ENCODE assay signal across 8 cellular contexts in genomic region chr5:178859625-178860521, GRCh38. TPM values are rescaled to one million over a fixed set of nuclear protein-coding genes. Genes with fewer than 3 reads are reported as not detected.
DNase-seq lines count a peak whose midpoint lies in the region; ATAC-seq and TF ChIP-seq lines count a peak whose summit lies in the region.

Gene ZNF354B, plus strand, starts transcription at chr5:178859953. Its CDS starts 1,095 bp downstream, at chr5:178861048.

- TF ChIP-seq CTCF in epithelial cell of proximal tubule (conservative IDR thresholded peaks at IDR 0.05; ENCODE audit: low read depth, low read length): peak; percentile 11

- no peaks in the 10 kb centered on the region for H3K27me3 ChIP-seq in HUES64 (ENCODE audit: insufficient read depth, low read length)

- peak; percentile 99 for ATAC-seq in GM21515 (IDR thresholded peaks at IDR 0.05; ENCODE audit: unreplicated experiment)

- no peaks in the 10 kb centered on the region for H3K9me3 ChIP-seq in HUES64 (ENCODE audit: insufficient read depth, low read depth, low read length)

- DNase-seq in DMS 273 (lab: John Stamatoyannopoulos, UW; ENCODE audit: unreplicated experiment) (peak; percentile 97), OCI-M2 (lab: John Stamatoyannopoulos, UW; ENCODE audit: unreplicated experiment) (peak; percentile 49), activated T-cell treated with anti-CD3 and anti-CD28 coated beads for 48 hours (ENCODE audit: low read depth) (peak; percentile 80), epithelial cell of proximal tubule (ENCODE audit: low read depth) (peak; percentile 69), mucosa of gallbladder (ENCODE audit: low spot score) (peak; percentile 93)
- peak; percentile 68 for DNase-seq in stimulated activated CD8-positive, alpha-beta memory T cell treated with anti-CD3 and anti-CD28 coated beads, Interleukin-4, amount 100 ng/mL, for 24 hours (ENCODE audit: low read depth)

- 3% methylated on average over 85 of the region's 86 CpGs for WGBS in HUES64

- H3K36me3 ChIP-seq in HUES64 (ENCODE audit: insufficient read depth, low read length): peaks cover 19% of the 10 kb centered on the region

- H3K4me3 ChIP-seq in HUES64 (ENCODE audit: low read length) (peak within 1 kb of the TSS; percentile 72), epithelial cell of proximal tubule (ENCODE audit: low read depth, low read length) (peak within 1 kb of the TSS; percentile 70)

- H3K4me1 ChIP-seq in HUES64 (ENCODE audit: insufficient read depth, low read length): no peaks in the 10 kb centered on the region

- peak within 1 kb of the TSS; percentile 66; the same call in 1 of the 2 replicates for H3K27ac ChIP-seq in HUES64 (ENCODE audit: low read depth, low read length)

- H3K9ac ChIP-seq in HUES64 (ENCODE audit: low read depth, low read length): peak within 1 kb of the TSS; percentile 76

RNA-seq across cellular contexts. Expression of gene ZNF354B, which starts in this region (rescaled TPM):
- polyA plus RNA-seq in HUES64 (2013, experiment 1 of 2): 6.1 TPM
- polyA plus RNA-seq in HUES64 (2013, experiment 2 of 2): 8.2 TPM
- total RNA-seq in epithelial cell of proximal tubule: 3.5 and 3.7 TPM in 2 replicates
- 14.6 TPM for total RNA-seq in mucosa of gallbladder

Comparison
In these comparisons a context has a peak if more than half of its experiments do, and no peak if none do; other contexts are left out.
1. Peak in every context shown above with its lines: DNase-seq, ATAC-seq, H3K4me3 ChIP-seq and H3K27ac ChIP-seq.